ENCODE assay signal across 16 cellular contexts in genomic region chr19:46339491-46339890, GRCh38. TPM values are rescaled to one million over a fixed set of nuclear protein-coding genes. Genes with fewer than 3 reads are reported as not detected.
DNase-seq lines count a peak whose midpoint lies in the region; ATAC-seq and TF ChIP-seq lines count a peak whose summit lies in the region.
"Had no signal": no experiment of that assay in that cellular context is flagged by ENCODE, and none has a peak within 500 bp of the region (broad histone marks: within the 10 kb centered on the region; RNA-seq: fewer than 3 reads in every experiment).

No MANE protein-coding gene starts in this region.

- CTCF ChIA-PET in SK-N-SH (lab: Yijun Ruan, JAX) = no interaction called here

- intact Hi-C loops in posterior vena cava (cut with DNase I) = loop anchor here in 1 of 2 donors (5.0 kb wide), 1 partner anchor 57 kb away; no protein-coding TSS in a partner anchor

- peak overlapping the region; percentile 38 for H3K4me3 Mint-ChIP-seq in mesothelial cell of epicardium
- H3K4me3 Mint-ChIP-seq: CD4-positive, alpha-beta T cell; H9 had no signal

- 52% methylated on average over 9 of the region's 9 CpGs for WGBS in SK-N-SH (ENCODE audit: low lambda C conversion rate)

- H4K20me1 ChIP-seq in SK-N-SH (ENCODE audit: insufficient read depth) = no peaks in the 10 kb centered on the region
- no peaks in the 10 kb centered on the region for H4K20me1 ChIP-seq in osteoblast (ENCODE audit: insufficient read depth, low read length)

- DNase-seq in SK-N-SH = peak; percentile 30
- peak in 1 of 2 experiments; percentile 42 for DNase-seq in mesothelial cell of epicardium (ENCODE audit: low spot score in 2 of 2, unreplicated experiment in 2 of 2)
- DNase-seq in posterior vena cava (ENCODE audit: low spot score) = peak; percentile 44
- no peak for DNase-seq in occipital lobe (lab: John Stamatoyannopoulos, UW)
- DNase-seq in HK-2 (ENCODE audit: unreplicated experiment) = no peak
- DNase-seq in osteoblast (ENCODE audit: insufficient read length, low spot score, missing footprints) = no peak
- DNase-seq: AML-193; Caco-2; CD4-positive, alpha-beta T cell; H9 had no signal

- no peak overlapping the region for H3K4me3 ChIP-seq in SK-N-SH (ENCODE audit: low read depth in 2 of 2, low read length in 1 of 2)
- H3K4me3 ChIP-seq in osteoblast (ENCODE audit: insufficient read depth, low read length) = no peak overlapping the region
- H3K4me3 ChIP-seq: A549 had no signal

- H3K4me1 Mint-ChIP-seq in mesothelial cell of epicardium = peaks cover 23% of the 10 kb centered on the region

- H3K79me2 ChIP-seq in SK-N-SH (ENCODE audit: insufficient read depth) (no peaks in the 10 kb centered on the region), osteoblast (ENCODE audit: insufficient read depth, low read length) (no peaks in the 10 kb centered on the region)

- TF ChIP-seq EP300 in SK-N-SH (IDR thresholded peaks at IDR 0.05; ENCODE audit: borderline replicate concordance in 1 of 2, low read depth in 1 of 2, low read length in 1 of 2) = no peak

- no peak for TF ChIP-seq CTCF in SK-N-SH (IDR thresholded peaks at IDR 0.05)
- no peak for TF ChIP-seq CTCF in mesothelial cell of epicardium (IDR thresholded peaks at IDR 0.05; ENCODE audit: unreplicated experiment)
- no peak for TF ChIP-seq CTCF in osteoblast (IDR thresholded peaks at IDR 0.05; ENCODE audit: extremely low read depth, low read depth, low read length)

- H3K4me1 ChIP-seq in SK-N-SH (ENCODE audit: control insufficient read depth in 1 of 2, insufficient read depth in 2 of 2, low read depth in 1 of 2, low read length in 1 of 2) (no peaks in the 10 kb centered on the region), osteoblast (ENCODE audit: insufficient read depth, low read length) (no peaks in the 10 kb centered on the region)
- H3K4me1 ChIP-seq: A549, Caco-2 had no signal

- POLR2A ChIA-PET in SK-N-SH (lab: Yijun Ruan, JAX) = no interaction called here

- H3K9me2 ChIP-seq in SK-N-SH = no peaks in the 10 kb centered on the region

- ATAC-seq in SK-N-SH treated with all-trans-retinoic acid at 6 μM for 48 hours = no peak
- ATAC-seq: A549 had no signal

- no peak for TF ChIP-seq RAD21 in SK-N-SH (IDR thresholded peaks at IDR 0.05; ENCODE audit: low read length)

- H3K27ac Mint-ChIP-seq in mesothelial cell of epicardium = peak overlapping the region; percentile 95
- H3K27ac Mint-ChIP-seq: CD4-positive, alpha-beta T cell had no signal

- H3K27ac ChIP-seq in SK-N-SH (ENCODE audit: low read depth in 2 of 2, low read length in 1 of 2) (no peak overlapping the region), osteoblast (ENCODE audit: low read depth, low read length) (no peak overlapping the region)
- H3K27ac ChIP-seq: 22Rv1, A549, C4-2B had no signal

- H3K36me3 Mint-ChIP-seq in mesothelial cell of epicardium = peaks cover 37% of the 10 kb centered on the region

- H3K27me3 ChIP-seq in SK-N-SH (ENCODE audit: insufficient read depth) (peaks cover 4% of the 10 kb centered on the region; the same call in 1 of the 2 replicates), osteoblast (ENCODE audit: insufficient read depth, low read length) (peaks cover 29% of the 10 kb centered on the region)

- no peaks in the 10 kb centered on the region for H3F3A ChIP-seq in SK-N-SH (replicated peaks; ENCODE audit: insufficient read depth)

- H3K27me3 Mint-ChIP-seq in mesothelial cell of epicardium (ENCODE audit: low read depth) = no peaks in the 10 kb centered on the region

- H3K36me3 ChIP-seq in SK-N-SH (replicated peaks in 1 of 2; ENCODE audit: control insufficient read depth in 1 of 2, insufficient read depth in 2 of 2, low read length in 1 of 2) (no peaks in the 10 kb centered on the region), osteoblast (ENCODE audit: insufficient read depth, low read length) (no peaks in the 10 kb centered on the region)

- H3K9ac ChIP-seq in SK-N-SH = no peak overlapping the region

- H2AFZ ChIP-seq in SK-N-SH (ENCODE audit: low read depth) (no peak overlapping the region), osteoblast (ENCODE audit: low read length) (no peak overlapping the region)

- no peaks in the 10 kb centered on the region for H3K9me3 ChIP-seq in SK-N-SH
- H3K9me3 ChIP-seq in osteoblast (ENCODE audit: low read depth, low read length) = no peaks in the 10 kb centered on the region
- H3K9me3 ChIP-seq: A549, Caco-2 had no signal

- H3K4me2 ChIP-seq in SK-N-SH (no peak overlapping the region), osteoblast (ENCODE audit: insufficient read depth, low read length) (no peak overlapping the region)
- H3K4me2 ChIP-seq: A549 had no signal

- H3K9me3 Mint-ChIP-seq in mesothelial cell of epicardium = no peaks in the 10 kb centered on the region
- H3K9me3 Mint-ChIP-seq: CD4-positive, alpha-beta T cell; H9 had no signal

TF ChIP-seq in SK-N-SH, 30 proteins besides CTCF, POLR2A, EP300 and RAD21:
- no peak for TF ChIP-seq ZBTB33 (IDR thresholded peaks at IDR 0.05; ENCODE audit: borderline replicate concordance, low read depth)
- TF ChIP-seq NFIC (IDR thresholded peaks at IDR 0.05; ENCODE audit: borderline replicate concordance) = no peak
- no peak for TF ChIP-seq YY1 (IDR thresholded peaks at IDR 0.05; ENCODE audit: low read depth)
- no peak for TF ChIP-seq RXRA (IDR thresholded peaks at IDR 0.05; ENCODE audit: borderline replicate concordance, low read depth)

TF ChIP-seq in SK-N-SH treated with all-trans-retinoic acid at 6 μM for 48 hours, 23 proteins besides CTCF, POLR2A, EP300 and RAD21:
- no peak for TF ChIP-seq CSRNP3 (CRISPR knock-in tag; IDR thresholded peaks at IDR 0.05)
- TF ChIP-seq ESRRG (CRISPR knock-in tag; IDR thresholded peaks at IDR 0.05) = no peak
- TF ChIP-seq ZFP3 (CRISPR knock-in tag; IDR thresholded peaks at IDR 0.05) = no peak

RNA-seq across cellular contexts. Expression of gene PPP5C, which starts 7.4 kb away (rescaled TPM):
- 131 and 162 TPM in 2 replicates for polyA plus RNA-seq in SK-N-SH (2012; rRNA removed)
- polyA plus RNA-seq in SK-N-SH (2012; cell fraction: cytosol; rRNA removed) = 70.0 and 97.9 TPM in 2 replicates
- polyA plus RNA-seq in SK-N-SH (2012; cell fraction: nucleus; rRNA removed) = 258 and 261 TPM in 2 replicates
- total RNA-seq in mesothelial cell of epicardium (80.6 to 86.4 TPM (median 85.2 TPM) in 3 replicates), posterior vena cava (10 to 100 TPM; 44.3 to 46.8 TPM), occipital lobe (53.0 TPM), osteoblast (34.8 and 36.6 TPM in 2 replicates)

RNA-seq across cellular contexts. Expression of gene HIF3A, which starts 42.6 kb away (rescaled TPM):
- 0.92 and 0.96 TPM in 2 replicates for polyA plus RNA-seq in SK-N-SH (2012; rRNA removed)
- 0.21 and 0.49 TPM in 2 replicates for polyA plus RNA-seq in SK-N-SH (2012; cell fraction: cytosol; rRNA removed)
- 4.6 and 5.9 TPM in 2 replicates for polyA plus RNA-seq in SK-N-SH (2012; cell fraction: nucleus; rRNA removed)
- total RNA-seq in mesothelial cell of epicardium (164 to 175 TPM (median 165 TPM) in 3 replicates), posterior vena cava (10 to 100 TPM; 50.0 to 79.8 TPM), occipital lobe (6.4 TPM), osteoblast (not detected in 2 replicates)
- total RNA-seq: CD4-positive, alpha-beta T cell; HT-29 had no signal
- polyA plus RNA-seq: A549, BJ had no signal

Comparison
In these comparisons a context has a peak if more than half of its experiments do, and no peak if none do; other contexts are left out.
1. DNase-seq: peak in SK-N-SH (single experiment) and posterior vena cava (single experiment); none in occipital lobe (single experiment), HK-2 (single experiment) and osteoblast (single experiment).